Comparison of ENCODE assay signal across 11 cellular contexts in the genomic region with DNA sequence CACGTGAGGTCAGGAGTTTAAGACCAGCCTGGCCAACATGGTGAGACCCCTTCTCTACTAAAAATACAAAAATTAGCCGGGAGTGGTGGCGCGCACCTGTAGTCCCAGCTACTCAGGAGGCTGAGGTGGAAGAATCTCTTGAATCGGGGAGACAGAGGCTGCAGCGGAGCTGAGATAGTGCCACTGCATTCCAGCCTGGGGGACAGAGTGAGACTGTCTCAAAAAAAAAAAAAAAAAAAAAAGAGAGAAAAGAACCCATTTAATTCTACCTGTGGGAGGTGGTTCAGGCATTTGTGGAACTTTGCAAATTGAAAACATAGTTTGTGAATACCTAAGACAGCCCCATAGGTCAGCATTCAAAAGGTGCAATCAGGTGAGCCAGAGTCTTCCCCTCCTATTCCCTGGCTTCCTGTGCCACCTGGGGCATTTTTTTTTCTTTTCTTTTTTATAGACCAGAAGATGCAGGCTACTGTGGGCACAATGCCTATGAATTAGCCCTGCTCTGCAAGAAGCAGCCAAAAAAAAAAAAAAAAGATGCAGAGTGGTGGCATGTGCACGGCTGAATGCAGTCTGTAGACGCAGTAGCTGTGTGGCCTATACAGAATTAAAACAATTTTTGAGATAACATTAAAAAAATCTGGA. TPM values are rescaled to one million over a fixed set of nuclear protein-coding genes. Genes with fewer than 3 reads are reported as not detected.
DNase-seq lines count a peak whose midpoint lies in the region; TF ChIP-seq lines count a peak whose summit lies in the region.
"Had no signal": no experiment of that assay in that cellular context is flagged by ENCODE, and none has a peak within 500 bp of the region (broad histone marks: within the 10 kb centered on the region; RNA-seq: fewer than 3 reads in every experiment).

No MANE protein-coding gene starts in this region.

- no peaks in the 10 kb centered on the region for H3K79me2 ChIP-seq in H9 (ENCODE audit: insufficient read depth, low read length)

- peaks cover 61 to 91% (median 74%) of the 10 kb centered on the region in 10 experiments for H3K4me1 ChIP-seq in BLaER1 treated with 17β-estradiol and CSF1 and Interleukin-3, amounts not matched to agents 10 nM and 100 nM
- H3K4me1 ChIP-seq in H9 (ENCODE audit: insufficient read depth, low read length), result peaks cover 13% of the 10 kb centered on the region; the same call in 1 of the 2 replicates
- H3K4me1 ChIP-seq: A549 had no signal

- no peaks in the 10 kb centered on the region for H3K79me1 ChIP-seq in H9 (ENCODE audit: insufficient read depth, low read depth, low read length, poor library complexity, severe bottlenecking)

- H3K23ac ChIP-seq in H9 (ENCODE audit: insufficient read length, low read depth, low read length), result no peak overlapping the region

- H3K36me3 Mint-ChIP-seq in H9 (ENCODE audit: insufficient read depth in 1 of 3, low read depth in 3 of 3), result no peaks in the 10 kb centered on the region
- H3K36me3 Mint-ChIP-seq in mesothelial cell of epicardium, result no peaks in the 10 kb centered on the region
- H3K36me3 Mint-ChIP-seq: IgD-negative memory B cell had no signal

- H3K27me3 ChIP-seq in BLaER1 treated with 17β-estradiol and CSF1 and Interleukin-3, amounts not matched to agents 10 nM and 100 nM, result peaks cover 0 to 4% (median 0%) of the 10 kb centered on the region in 11 experiments; a peak in 1 of 22 replicates
- no peaks in the 10 kb centered on the region; the same call in 1 of the 2 replicates for H3K27me3 ChIP-seq in H9 (ENCODE audit: insufficient read depth, low read length)

- no peaks in the 10 kb centered on the region for H3K9me3 ChIP-seq in BLaER1 treated with 17β-estradiol and CSF1 and Interleukin-3, amounts not matched to agents 10 nM and 100 nM (replicated peaks in 1 of 11)
- no peaks in the 10 kb centered on the region for H3K9me3 ChIP-seq in H9 (ENCODE audit: control insufficient read depth, low read depth, low read length)
- H3K9me3 ChIP-seq: A549 had no signal

- no peak overlapping the region for H2AK5ac ChIP-seq in H9 (ENCODE audit: insufficient read length, low read length)

- no peak overlapping the region for H3K18ac ChIP-seq in H9 (ENCODE audit: insufficient read length, low read depth, low read length)

- H4K5ac ChIP-seq in H9 (ENCODE audit: insufficient read length, low read depth, low read length), result no peak overlapping the region

- no peaks in the 10 kb centered on the region for H3K23me2 ChIP-seq in H9 (ENCODE audit: insufficient read length, low read depth, low read length, poor library complexity, severe bottlenecking)

- peak overlapping the region in 6 of 11 experiments; percentile 26 to 57 (median 38); a peak in 6 of 22 replicates for H3K4me2 ChIP-seq in BLaER1 treated with 17β-estradiol and CSF1 and Interleukin-3, amounts not matched to agents 10 nM and 100 nM
- H3K4me2 ChIP-seq in H9 (ENCODE audit: insufficient read depth, insufficient read length, low read length), result no peak overlapping the region
- H3K4me2 ChIP-seq: A549 had no signal

- H2BK120ac ChIP-seq in H9 (ENCODE audit: low read depth, low read length, poor library complexity, severe bottlenecking), result no peak overlapping the region

- H3K9ac ChIP-seq in BLaER1 treated with 17β-estradiol and CSF1 and Interleukin-3, amounts not matched to agents 10 nM and 100 nM, result 0 out of 22 replicates have a peak overlapping the region, but pooled peaks of 1 of the 11 experiments have one; percentile 14
- H3K9ac ChIP-seq in H9 (ENCODE audit: extremely low read depth, insufficient read length, low read length), result no peak overlapping the region

- H2BK20ac ChIP-seq in H9 (ENCODE audit: low read depth, low read length, poor library complexity, severe bottlenecking), result no peak overlapping the region

- H4K91ac ChIP-seq in H9 (ENCODE audit: insufficient read length, low read depth, low read length), result no peak overlapping the region

- no peaks in the 10 kb centered on the region for H4K20me1 ChIP-seq in BLaER1 treated with 17β-estradiol and CSF1 and Interleukin-3, amounts not matched to agents 10 nM and 100 nM
- no peaks in the 10 kb centered on the region for H4K20me1 ChIP-seq in H9 (ENCODE audit: control insufficient read depth, insufficient read depth, insufficient read length)

- H3K4me1 Mint-ChIP-seq in H9, result peaks cover 75 to 78% of the 10 kb centered on the region in 2 experiments
- peaks cover 65% of the 10 kb centered on the region for H3K4me1 Mint-ChIP-seq in mesothelial cell of epicardium

- WGBS in H9 (ENCODE audit: extremely low coverage, insufficient read length, low lambda C conversion rate), result no CpG with 5 or more reads among the region's 8 CpGs

- H2BK12ac ChIP-seq in H9 (ENCODE audit: insufficient read length, low read depth, low read length), result no peak overlapping the region

- H3K56ac ChIP-seq in H9 (ENCODE audit: insufficient read length, low read depth, low read length), result no peak overlapping the region

- H3K27me3 Mint-ChIP-seq in H9 (ENCODE audit: low read depth), result no peaks in the 10 kb centered on the region; the same call in 1 of the 2 replicates
- H3K27me3 Mint-ChIP-seq in mesothelial cell of epicardium (ENCODE audit: low read depth), result no peaks in the 10 kb centered on the region

- H2BK5ac ChIP-seq in H9 (ENCODE audit: insufficient read length, low read length), result no peak overlapping the region

- DNase-seq in H9 (peak; percentile 58), cerebellum (ENCODE audit: low spot score) (peak; percentile 51), mesothelial cell of epicardium (ENCODE audit: low spot score in 2 of 2, unreplicated experiment in 2 of 2) (no peak), NOMO-1 treated with dmso at 0.1 percent for 144 hours (lab: John Stamatoyannopoulos, UW; ENCODE audit: unreplicated experiment) (no peak), OCI-M2 (lab: John Stamatoyannopoulos, UW; ENCODE audit: unreplicated experiment) (no peak), UCSD-AML1 (lab: John Stamatoyannopoulos, UW; ENCODE audit: unreplicated experiment) (no peak)
- DNase-seq: NCI-H187, NCI-H748 treated with DMSO at 0.1 percent for 48 hours had no signal

- peak overlapping the region; percentile 72 to 98 (median 88); a peak in 5 of 7 replicates for H3K27ac Mint-ChIP-seq in H9
- peak overlapping the region; percentile 47 for H3K27ac Mint-ChIP-seq in mesothelial cell of epicardium

- no peaks in the 10 kb centered on the region for H3K36me3 ChIP-seq in BLaER1 treated with 17β-estradiol and CSF1 and Interleukin-3, amounts not matched to agents 10 nM and 100 nM

- no peaks in the 10 kb centered on the region; a peak in 1 of 5 replicates for H3K9me3 Mint-ChIP-seq in H9
- no peaks in the 10 kb centered on the region for H3K9me3 Mint-ChIP-seq in mesothelial cell of epicardium
- H3K9me3 Mint-ChIP-seq: IgD-negative memory B cell had no signal

- no peak overlapping the region for H2BK15ac ChIP-seq in H9 (ENCODE audit: low read depth, low read length)

- H3K4me3 ChIP-seq in BLaER1 treated with 17β-estradiol and CSF1 and Interleukin-3, amounts not matched to agents 10 nM and 100 nM, result no peak overlapping the region
- H3K4me3 ChIP-seq: A549 had no signal

- no peak overlapping the region for H3T11ph ChIP-seq in H9 (ENCODE audit: low read length)

- no peak overlapping the region for H2AFZ ChIP-seq in H9 (ENCODE audit: low read length)

- TF ChIP-seq CTCF in H9 (conservative IDR thresholded peaks at IDR 0.05) (no peak), mesothelial cell of epicardium (IDR thresholded peaks at IDR 0.05; ENCODE audit: unreplicated experiment) (no peak)

- peak overlapping the region in 1 of 2 experiments; percentile 32; a peak in 1 of 5 replicates for H3K4me3 Mint-ChIP-seq in H9
- no peak overlapping the region for H3K4me3 Mint-ChIP-seq in mesothelial cell of epicardium
- H3K4me3 Mint-ChIP-seq: IgD-negative memory B cell had no signal

- no peak overlapping the region for H4K8ac ChIP-seq in H9 (replicated peaks; ENCODE audit: insufficient read length, low read depth, low read length)

- no peak overlapping the region for H3K14ac ChIP-seq in H9 (ENCODE audit: insufficient read depth, low read length)

- no peak overlapping the region for H3K4ac ChIP-seq in H9 (ENCODE audit: low read depth, low read length)

- H3K27ac ChIP-seq in BLaER1 treated with 17β-estradiol and CSF1 and Interleukin-3, amounts not matched to agents 10 nM and 100 nM, result 0 out of 22 replicates have a peak overlapping the region, but pooled peaks of 1 of the 11 experiments have one; percentile 38
- H3K27ac ChIP-seq in H9 (ENCODE audit: insufficient read length, low read depth, low read length), result peak overlapping the region; percentile 80
- H3K27ac ChIP-seq: A549 had no signal

RNA-seq across cellular contexts. Expression of gene SOCS3, which starts 9.1 kb away (rescaled TPM):
- total RNA-seq in H9 (2021) (9.5 and 9.6 TPM in 2 replicates), cerebellum (10.7 TPM), mesothelial cell of epicardium (45.7 to 50.0 TPM (median 49.8 TPM) in 3 replicates)

RNA-seq across cellular contexts. Expression of gene PGS1, which starts 9.5 kb away (rescaled TPM):
- total RNA-seq in H9 (2021) (41.8 and 45.7 TPM in 2 replicates), cerebellum (41.8 TPM), mesothelial cell of epicardium (62.0 to 66.5 TPM (median 62.3 TPM) in 3 replicates)

Comparison
In these comparisons a context has a peak if more than half of its experiments do, and no peak if none do; other contexts are left out.
1. DNase-seq: peak in H9 (single experiment) and cerebellum (single experiment); none in mesothelial cell of epicardium (0 of 2), NOMO-1 treated with dmso at 0.1 percent for 144 hours (single experiment), OCI-M2 (single experiment) and UCSD-AML1 (single experiment).